ENCODE assay signal across 20 cellular contexts in genomic region chr1:47824721-47825120, GRCh38.
DNase-seq lines count a peak whose midpoint lies in the region; ATAC-seq and TF ChIP-seq lines count a peak whose summit lies in the region.
"Had no signal": no experiment of that assay in that cellular context is flagged by ENCODE, and none has a peak within 500 bp of the region (broad histone marks: within the 10 kb centered on the region; RNA-seq: fewer than 3 reads in every experiment).

No MANE protein-coding gene starts in this region.

- H3K9me3 Mint-ChIP-seq in type B pancreatic cell = no peaks in the 10 kb centered on the region

- H3K27me3 ChIP-seq in tibial artery = no peaks in the 10 kb centered on the region

- H3K4me1 ChIP-seq in mucosa of descending colon (ENCODE audit: low read depth) = peaks cover 12% of the 10 kb centered on the region
- H3K4me1 ChIP-seq in tibial artery = peaks cover 0 to 98% (median 78%) of the 10 kb centered on the region in 4 donors

- peak overlapping the region; percentile 44 to 87 for H3K27ac ChIP-seq in tibial artery

- intact Hi-C loops in mucosa of descending colon (cut with DNase I, micrococcal nuclease) (no loop called here), tibial artery (cut with DNase I; ENCODE audit: low total_unique reads) (no loop called here)

- peaks cover 6% of the 10 kb centered on the region for H3K27me3 Mint-ChIP-seq in type B pancreatic cell

- no peak overlapping the region for H3K4me3 ChIP-seq in mucosa of descending colon
- H3K4me3 ChIP-seq in tibial artery = no peak overlapping the region

- DNase-seq in NCI-H1436 (lab: John Stamatoyannopoulos, UW) = peak; percentile 16
- DNase-seq in NCI-H1436 treated with DMSO at 0.1 percent for 48 hours (lab: John Stamatoyannopoulos, UW) = no peak
- peak; percentile 8 to 47 for DNase-seq in NCI-H2081 (lab: John Stamatoyannopoulos, UW)
- peak; percentile 60 to 66 (median 61) for DNase-seq in mucosa of descending colon
- DNase-seq in tibial artery = no peak
- DNase-seq in type B pancreatic cell (ENCODE audit: extremely low spot score, unreplicated experiment) = no peak
- no peak for DNase-seq in KG1 (lab: John Stamatoyannopoulos, UW)
- DNase-seq: 8988T, COR-L47, DMS 273 treated with DMSO at 0.1 percent for 48 hours, DND-41, NCI-H187, NCI-H446, NCI-H526 treated with DMSO at 0.1 percent for 48 hours, PC-3, RPMI8226, SIG-M5 had no signal

- TF ChIP-seq CTCF in mucosa of descending colon (IDR thresholded peaks at IDR 0.05) (no peak), tibial artery (IDR thresholded peaks at IDR 0.05) (no peak), type B pancreatic cell (conservative IDR thresholded peaks at IDR 0.05) (no peak)

- H3K9me3 ChIP-seq in mucosa of descending colon (no peaks in the 10 kb centered on the region), tibial artery (no peaks in the 10 kb centered on the region)

- no peak overlapping the region for H3K27ac Mint-ChIP-seq in type B pancreatic cell
- H3K27ac Mint-ChIP-seq: B cell had no signal

- ATAC-seq in mucosa of descending colon (peak; percentile 94), HG03521 (IDR thresholded peaks at IDR 0.05; ENCODE audit: unreplicated experiment) (no peak)
- ATAC-seq: PC-3, SK-N-SH treated with all-trans-retinoic acid at 6 μM for 48 hours had no signal

- H3K4me3 Mint-ChIP-seq in type B pancreatic cell = no peak overlapping the region
- H3K4me3 Mint-ChIP-seq: B cell had no signal

- no peaks in the 10 kb centered on the region for H3K36me3 Mint-ChIP-seq in type B pancreatic cell

- H3K36me3 ChIP-seq in mucosa of descending colon (ENCODE audit: low read depth) = no peaks in the 10 kb centered on the region
- H3K36me3 ChIP-seq in tibial artery = no peaks in the 10 kb centered on the region

- H3K4me1 Mint-ChIP-seq in type B pancreatic cell (ENCODE audit: unreplicated experiment) = peaks cover 56% of the 10 kb centered on the region
- H3K4me1 Mint-ChIP-seq: B cell had no signal

Comparison
In these comparisons a context has a peak if more than half of its experiments do, and no peak if none do; other contexts are left out.
1. DNase-seq: peak in NCI-H1436 (single experiment), NCI-H2081 (2 of 2) and mucosa of descending colon (3 of 3); none in NCI-H1436 treated with DMSO at 0.1 percent for 48 hours (single experiment), tibial artery (0 of 2), type B pancreatic cell (single experiment) and KG1 (single experiment).